1 cellular context compared by ENCODE assay signal in the genomic region with DNA sequence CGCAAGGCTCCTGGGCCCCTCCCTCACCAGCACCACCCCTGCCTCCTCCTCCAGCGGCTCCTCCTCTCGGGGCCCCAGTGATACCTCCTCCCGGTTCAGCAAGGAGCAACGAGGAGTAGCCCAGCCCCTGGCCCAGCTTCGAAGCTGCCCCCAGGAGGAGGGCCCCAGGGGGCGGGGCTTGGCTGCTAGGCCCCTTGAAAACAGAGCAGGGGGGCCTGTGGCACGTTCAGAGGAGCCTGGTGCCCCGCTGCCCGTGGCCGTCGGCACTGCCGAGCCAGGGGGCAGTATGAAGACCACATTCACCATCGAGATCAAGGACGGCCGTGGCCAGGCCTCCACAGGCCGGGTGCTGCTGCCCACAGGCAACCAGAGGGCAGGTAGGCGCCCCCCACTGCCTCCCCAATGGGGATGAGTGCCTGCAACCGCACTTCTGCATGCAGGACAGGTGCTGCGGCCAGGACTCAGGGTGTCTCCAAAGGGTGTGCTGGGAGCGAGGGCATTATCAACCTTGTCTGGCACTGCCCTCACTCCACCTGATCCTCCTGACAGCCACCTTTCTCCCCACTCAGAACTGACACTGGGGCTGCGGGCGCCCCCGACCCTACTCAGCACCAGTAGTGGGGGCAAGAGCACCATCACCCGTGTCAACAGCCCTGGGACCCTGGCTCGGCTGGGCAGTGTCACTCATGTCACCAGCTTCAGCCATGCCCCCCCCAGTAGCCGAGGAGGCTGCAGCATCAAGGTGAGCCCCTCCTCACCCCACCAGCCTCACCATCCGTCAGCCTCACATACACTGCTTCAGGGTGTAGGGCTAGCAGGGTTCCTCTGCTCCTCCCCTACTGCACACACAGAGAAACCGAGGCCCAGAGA.
TF ChIP-seq lines count a peak whose summit lies in the region.

No MANE protein-coding gene starts in this region.

TF ChIP-seq in endothelial cell of umbilical vein, 7 proteins besides CTCF, POLR2A, EP300 and RAD21:
- TF ChIP-seq GATA2 (IDR thresholded peaks at IDR 0.05; ENCODE audit: insufficient read depth, insufficient read length, low read depth, low read length), result no peak
- TF ChIP-seq FOS (IDR thresholded peaks at IDR 0.05; ENCODE audit: borderline replicate concordance, insufficient read depth, low read length), result no peak
- no peak for TF ChIP-seq POLR2AphosphoS5 (IDR thresholded peaks at IDR 0.05; ENCODE audit: insufficient read depth, low read depth, low read length)
- TF ChIP-seq JUN (IDR thresholded peaks at IDR 0.05; ENCODE audit: borderline replicate concordance, insufficient read depth, insufficient read length, low read depth), result no peak
- TF ChIP-seq, protein P1, sequence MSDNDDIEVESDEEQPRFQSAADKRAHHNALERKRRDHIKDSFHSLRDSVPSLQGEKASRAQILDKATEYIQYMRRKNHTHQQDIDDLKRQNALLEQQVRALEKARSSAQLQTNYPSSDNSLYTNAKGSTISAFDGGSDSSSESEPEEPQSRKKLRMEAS (IDR thresholded peaks at IDR 0.05; ENCODE audit: insufficient read depth, insufficient read length), result no peak
- no peak for TF ChIP-seq EZH2 (IDR thresholded peaks at IDR 0.05; ENCODE audit: borderline replicate concordance, low read depth, low read length, severe bottlenecking)
TF ChIP-seq in endothelial cell of umbilical vein: peak in this region for 0.
